ENCODE assay signal across 9 cellular contexts in the genomic region with DNA sequence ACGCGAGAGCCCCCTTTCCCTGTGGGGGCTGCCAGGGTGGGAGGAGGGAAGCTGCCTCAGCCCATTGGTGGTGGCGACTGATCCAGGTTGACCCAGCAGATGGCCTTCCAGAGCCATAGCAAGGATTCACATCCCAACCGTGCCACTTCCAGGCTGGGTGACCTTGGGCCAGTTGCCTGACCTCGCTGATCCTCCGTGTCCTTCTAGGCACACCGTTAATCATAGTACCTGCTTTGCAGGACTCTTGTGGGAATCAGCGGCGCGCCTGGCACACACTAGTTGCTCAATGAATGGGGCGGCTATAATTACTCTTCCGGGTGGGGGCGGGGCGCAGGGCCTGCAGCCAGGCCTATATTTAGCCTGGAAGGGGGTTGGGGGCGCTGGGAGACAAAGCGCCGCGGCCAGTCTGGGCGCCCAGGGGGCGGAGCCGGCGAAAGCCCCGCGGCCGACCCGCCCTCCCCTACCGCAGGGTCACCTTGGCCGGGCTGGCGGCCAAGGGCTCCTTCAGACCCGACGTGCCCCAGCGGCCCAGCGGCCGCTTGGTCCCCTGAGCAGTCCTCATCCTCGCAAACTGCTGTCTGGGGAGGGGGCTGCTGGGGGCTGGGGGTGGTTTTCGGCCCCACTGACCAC. TPM values are rescaled to one million over a fixed set of nuclear protein-coding genes. Genes with fewer than 3 reads are reported as not detected.
DNase-seq lines count a peak whose midpoint lies in the region; ATAC-seq, FAIRE-seq and TF ChIP-seq lines count a peak whose summit lies in the region.
"Had no signal": no experiment of that assay in that cellular context is flagged by ENCODE, and none has a peak within 500 bp of the region (broad histone marks: within the 10 kb centered on the region; RNA-seq: fewer than 3 reads in every experiment).

No MANE protein-coding gene starts in this region.

- H3K36me3 ChIP-seq in GM06990 (ENCODE audit: control insufficient read depth, insufficient read depth, low read length), result no peaks in the 10 kb centered on the region
- no peaks in the 10 kb centered on the region for H3K36me3 ChIP-seq in parathyroid adenoma (ENCODE audit: control insufficient read depth, insufficient read depth, low read length)

- H3K27me3 ChIP-seq in GM06990 (replicated peaks; ENCODE audit: control insufficient read depth, insufficient read depth, low read length) (no peaks in the 10 kb centered on the region), parathyroid adenoma (ENCODE audit: control insufficient read depth, insufficient read depth, low read length) (no peaks in the 10 kb centered on the region)

- H2AFZ ChIP-seq in parathyroid adenoma, result peak overlapping the region; percentile 53

- H3K4me3 ChIP-seq in GM06990 (replicated peaks; ENCODE audit: low read depth, low read length), result peak overlapping the region; percentile 22
- peak overlapping the region; percentile 42 for H3K4me3 ChIP-seq in NB4 (ENCODE audit: low read depth, low read length)
- H3K4me3 ChIP-seq in parathyroid adenoma (ENCODE audit: low read depth, low read length), result peak overlapping the region; percentile 92

- H3K4me1 ChIP-seq in parathyroid adenoma, result peaks cover 22% of the 10 kb centered on the region

- FAIRE-seq in D721Med (lab: Jason Lieb, UNC), result no peak
- FAIRE-seq: TTC549 had no signal

- TF ChIP-seq POLR2A in NB4 (IDR thresholded peaks at IDR 0.05; ENCODE audit: extremely low read depth, insufficient read length), result peak; percentile 23

- DNase-seq in GM06990 (ENCODE audit: extremely low read depth, insufficient read length) (peak; percentile 71), NB4 (ENCODE audit: low read depth) (peak; percentile 86), Right ventricle myocardium superior (peak; percentile 85), D721Med (ENCODE audit: insufficient read length, low spot score) (no peak), endothelial cell (ENCODE audit: low spot score) (no peak)
- DNase-seq in activated CD8-positive, alpha-beta memory T cell treated with anti-CD3 and anti-CD28 coated beads, Interleukin-2, amount 50 U/mL, for 4 hours, result peak; percentile 32

- intact Hi-C loops in Right ventricle myocardium superior (cut with DNase I), result no loop called here

- no peak for TF ChIP-seq CTCF in GM06990 (IDR thresholded peaks at IDR 0.05; ENCODE audit: insufficient read depth, low read length, poor library complexity, severe bottlenecking)
- TF ChIP-seq CTCF in NB4 (IDR thresholded peaks at IDR 0.05; ENCODE audit: low read depth, low read length), result no peak
- peak; percentile 19 for TF ChIP-seq CTCF in parathyroid adenoma (IDR thresholded peaks at IDR 0.05)
- TF ChIP-seq CTCF in D721Med (IDR thresholded peaks at IDR 0.05; ENCODE audit: insufficient read depth, missing control alignments), result no peak
- no peak for TF ChIP-seq CTCF in endothelial cell (IDR thresholded peaks at IDR 0.05; ENCODE audit: unreplicated experiment)

- H3K4me3 Mint-ChIP-seq in endothelial cell (ENCODE audit: unreplicated experiment), result no peak overlapping the region

- peaks cover 3% of the 10 kb centered on the region for H3K36me3 Mint-ChIP-seq in endothelial cell (ENCODE audit: low read depth, unreplicated experiment)

- peak overlapping the region; percentile 99 for H3K27ac ChIP-seq in parathyroid adenoma

- ATAC-seq in Right ventricle myocardium superior (ENCODE audit: poor library complexity), result peak; percentile 40
- no peak for ATAC-seq in GM19395 (IDR thresholded peaks at IDR 0.05; ENCODE audit: unreplicated experiment)

- peak overlapping the region; percentile 31 for H3K9ac ChIP-seq in parathyroid adenoma

- H3K27ac Mint-ChIP-seq in endothelial cell (ENCODE audit: unreplicated experiment), result no peak overlapping the region

- no peaks in the 10 kb centered on the region for H3K9me3 Mint-ChIP-seq in endothelial cell (ENCODE audit: unreplicated experiment)

- H3K9me3 ChIP-seq in parathyroid adenoma (ENCODE audit: control insufficient read depth, low read length), result no peaks in the 10 kb centered on the region

- no peaks in the 10 kb centered on the region for H3K4me1 Mint-ChIP-seq in endothelial cell (ENCODE audit: unreplicated experiment)

- H3K27me3 Mint-ChIP-seq in endothelial cell (ENCODE audit: unreplicated experiment), result peaks cover 10% of the 10 kb centered on the region

- H3K4me2 ChIP-seq in parathyroid adenoma (ENCODE audit: low read length), result peak overlapping the region; percentile 99

- H3K79me2 ChIP-seq in parathyroid adenoma, result no peaks in the 10 kb centered on the region

RNA-seq across cellular contexts. Expression of a gene that starts 5.1 kb away (rescaled TPM):
- total RNA-seq in Right ventricle myocardium superior (3,577 TPM), endothelial cell (ENCODE audit: unreplicated experiment) (not detected)

RNA-seq across cellular contexts. Expression of a gene that starts 8.7 kb away (rescaled TPM):
- total RNA-seq in Right ventricle myocardium superior (0.59 TPM), endothelial cell (ENCODE audit: unreplicated experiment) (0.10 TPM)

RNA-seq across cellular contexts. Expression of a gene that starts 9.1 kb away (rescaled TPM):
- total RNA-seq in Right ventricle myocardium superior (0.35 TPM), endothelial cell (ENCODE audit: unreplicated experiment) (not detected)

RNA-seq across cellular contexts. Expression of a gene that starts 30.9 kb away (rescaled TPM):
- 2.5 TPM for total RNA-seq in Right ventricle myocardium superior
- total RNA-seq in endothelial cell (ENCODE audit: unreplicated experiment), result 0.59 TPM

RNA-seq across cellular contexts. Expression of a gene that starts 36.8 kb away (rescaled TPM):
- 21.2 TPM for total RNA-seq in Right ventricle myocardium superior
- 33.6 TPM for total RNA-seq in endothelial cell (ENCODE audit: unreplicated experiment)

Comparison
In these comparisons a context has a peak if more than half of its experiments do, and no peak if none do; other contexts are left out.
1. DNase-seq: peak in GM06990 (single experiment), NB4 (single experiment), activated CD8-positive, alpha-beta memory T cell treated with anti-CD3 and anti-CD28 coated beads, Interleukin-2, amount 50 U/mL, for 4 hours (single experiment) and Right ventricle myocardium superior (single experiment); none in D721Med (single experiment) and endothelial cell (single experiment).
2. H3K4me3 ChIP-seq: peak in every context shown above with its lines; median percentile 92 in parathyroid adenoma; 42 in NB4; 22 in GM06990.
3. RNA of a gene that starts 5.1 kb away (total RNA-seq): 3,577 TPM in Right ventricle myocardium superior (single experiment); not detected in endothelial cell (single experiment); every median in the first group is over 1,000 times any median in the second.